Comparison of ENCODE assay signal across 11 cellular contexts in the genomic region with DNA sequence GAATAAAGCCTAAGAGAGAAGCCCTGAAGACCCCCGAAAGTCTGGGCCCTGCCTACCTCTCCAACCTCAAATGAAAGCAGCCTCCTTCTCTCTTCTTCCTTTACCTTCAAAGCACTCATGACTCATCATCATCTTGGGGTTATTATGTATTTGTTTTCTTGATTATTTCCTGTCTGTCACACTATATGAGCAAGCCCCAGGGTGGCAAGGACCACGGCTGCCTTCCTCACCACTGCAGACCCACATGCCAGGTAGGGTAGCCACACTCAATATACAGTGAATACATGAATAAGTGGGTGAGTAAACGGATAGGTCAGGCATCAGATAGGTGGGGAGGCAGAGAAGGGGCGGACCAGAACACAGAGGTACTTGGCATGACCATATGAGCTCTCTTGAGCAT. TPM values are rescaled to one million over a fixed set of nuclear protein-coding genes. Genes with fewer than 3 reads are reported as not detected.
A peak's percentile ranks its signal among the peaks of the same experiment; 100 is the strongest.
DNase-seq lines count a peak whose midpoint lies in the region; ATAC-seq lines count a peak whose summit lies in the region.
"Had no signal": no experiment of that assay in that cellular context is flagged by ENCODE, and none has a peak within 500 bp of the region (broad histone marks: within the 10 kb centered on the region; RNA-seq: fewer than 3 reads in every experiment).

No MANE protein-coding gene starts in this region.

- H3K36me3 Mint-ChIP-seq in activated CD8-positive, alpha-beta memory T cell treated with anti-CD3 and anti-CD28 coated beads, Interleukin-2, amount 10 ng/mL, durations not matched to agents 7 days and 5 days: no peaks in the 10 kb centered on the region

- no peak overlapping the region for H3K4me3 Mint-ChIP-seq in activated CD8-positive, alpha-beta memory T cell treated with anti-CD3 and anti-CD28 coated beads, Interleukin-2, amount 10 ng/mL, durations not matched to agents 7 days and 5 days
- no peak overlapping the region for H3K4me3 Mint-ChIP-seq in stimulated activated naive CD8-positive, alpha-beta T cell treated with anti-CD3 and anti-CD28 coated beads, Interleukin-15, amount 100 ng/mL, for 72 hours

- no peaks in the 10 kb centered on the region for H3K9me3 Mint-ChIP-seq in activated CD8-positive, alpha-beta memory T cell treated with anti-CD3 and anti-CD28 coated beads, Interleukin-2, amount 10 ng/mL, durations not matched to agents 7 days and 5 days (ENCODE audit: low read depth)
- H3K9me3 Mint-ChIP-seq in stimulated activated naive CD8-positive, alpha-beta T cell treated with anti-CD3 and anti-CD28 coated beads, Interleukin-15, amount 100 ng/mL, for 72 hours: no peaks in the 10 kb centered on the region

- CTCF ChIA-PET in activated CD8-positive, alpha-beta memory T cell treated with anti-CD3 and anti-CD28 coated beads, Interleukin-2, amount 10 ng/mL, durations not matched to agents 7 days and 5 days (lab: Charles Lee): interaction anchor here (1.2 to 3.4 kb wide), 2 partner anchors 11 to 187 kb away, joined by 3 to 23 read pairs; no protein-coding TSS in a partner anchor

- DNase-seq in activated CD8-positive, alpha-beta memory T cell treated with anti-CD3 and anti-CD28 coated beads, Interleukin-2, amount 10 ng/mL, durations not matched to agents 7 days and 5 days: peak; percentile 50
- no peak for DNase-seq in activated CD8-positive, alpha-beta memory T cell treated with anti-CD3 and anti-CD28 coated beads for 24 hours
- peak; percentile 7 for DNase-seq in activated gamma-delta T cell treated with anti-CD3 and anti-CD28 coated beads, Interleukin-2, amount 50 U/mL, for 16 hours (ENCODE audit: low read depth)
- peak in 1 of 2 donors; percentile 7 for DNase-seq in stimulated activated naive CD8-positive, alpha-beta T cell treated with anti-CD3 and anti-CD28 coated beads, Interleukin-15, amount 100 ng/mL, for 72 hours
- DNase-seq in left cardiac atrium (no peak), NCI-H2107 treated with DMSO at 0.1 percent for 48 hours (lab: John Stamatoyannopoulos, UW; ENCODE audit: unreplicated experiment) (no peak)
- DNase-seq: gastrocnemius medialis, NCI-H2081, SIG-M5 had no signal

- intact Hi-C loops in left cardiac atrium (cut with DNase I): no loop called here

- ATAC-seq in activated CD8-positive, alpha-beta memory T cell treated with anti-CD3 and anti-CD28 coated beads, Interleukin-2, amount 10 ng/mL, durations not matched to agents 7 days and 5 days: peak; percentile 80
- ATAC-seq in stimulated activated naive CD8-positive, alpha-beta T cell treated with anti-CD3 and anti-CD28 coated beads, Interleukin-15, amount 100 ng/mL, for 72 hours: peak; percentile 79
- ATAC-seq in left cardiac atrium: no peak
- ATAC-seq: gastrocnemius medialis had no signal

- H3K27ac Mint-ChIP-seq in activated CD8-positive, alpha-beta memory T cell treated with anti-CD3 and anti-CD28 coated beads, Interleukin-2, amount 10 ng/mL, durations not matched to agents 7 days and 5 days: peak overlapping the region; percentile 7
- no peak overlapping the region for H3K27ac Mint-ChIP-seq in stimulated activated naive CD8-positive, alpha-beta T cell treated with anti-CD3 and anti-CD28 coated beads, Interleukin-15, amount 100 ng/mL, for 72 hours

- peaks cover 23% of the 10 kb centered on the region for H3K4me1 Mint-ChIP-seq in activated CD8-positive, alpha-beta memory T cell treated with anti-CD3 and anti-CD28 coated beads, Interleukin-2, amount 10 ng/mL, durations not matched to agents 7 days and 5 days
- H3K4me1 Mint-ChIP-seq in stimulated activated naive CD8-positive, alpha-beta T cell treated with anti-CD3 and anti-CD28 coated beads, Interleukin-15, amount 100 ng/mL, for 72 hours: peaks cover 13% of the 10 kb centered on the region

- H3K27me3 Mint-ChIP-seq in activated CD8-positive, alpha-beta memory T cell treated with anti-CD3 and anti-CD28 coated beads, Interleukin-2, amount 10 ng/mL, durations not matched to agents 7 days and 5 days: peaks cover 2% of the 10 kb centered on the region
- no peaks in the 10 kb centered on the region for H3K27me3 Mint-ChIP-seq in stimulated activated naive CD8-positive, alpha-beta T cell treated with anti-CD3 and anti-CD28 coated beads, Interleukin-15, amount 100 ng/mL, for 72 hours

RNA-seq across cellular contexts. Expression of gene WFDC3, which starts 8.8 kb away (rescaled TPM):
- not detected for total RNA-seq in activated CD8-positive, alpha-beta memory T cell treated with anti-CD3 and anti-CD28 coated beads, Interleukin-2, amount 10 ng/mL, durations not matched to agents 7 days and 5 days
- total RNA-seq in left cardiac atrium: under 1 TPM in 1 of 2 donors, not detected in 1; 0.39 TPM
- total RNA-seq: gastrocnemius medialis, lung microvascular endothelial cell had no signal

RNA-seq across cellular contexts. Expression of gene DNTTIP1, which starts 8.9 kb away (rescaled TPM):
- 10 to 100 TPM; 30.5 to 32.7 TPM for total RNA-seq in activated CD8-positive, alpha-beta memory T cell treated with anti-CD3 and anti-CD28 coated beads, Interleukin-2, amount 10 ng/mL, durations not matched to agents 7 days and 5 days
- total RNA-seq in left cardiac atrium: 10 to 100 TPM; 18.2 to 18.9 TPM

RNA-seq across cellular contexts. Expression of gene UBE2C, which starts 29.6 kb away (rescaled TPM):
- total RNA-seq in activated CD8-positive, alpha-beta memory T cell treated with anti-CD3 and anti-CD28 coated beads, Interleukin-2, amount 10 ng/mL, durations not matched to agents 7 days and 5 days: 100 to 1,000 TPM; 206 to 219 TPM
- 1 to 10 TPM in 1 of 2 donors, under 1 TPM in 1; 0.73 to 1.6 TPM for total RNA-seq in left cardiac atrium

RNA-seq across cellular contexts. Expression of gene TNNC2, which starts 44.2 kb away (rescaled TPM):
- total RNA-seq in activated CD8-positive, alpha-beta memory T cell treated with anti-CD3 and anti-CD28 coated beads, Interleukin-2, amount 10 ng/mL, durations not matched to agents 7 days and 5 days: not detected
- under 1 TPM in 1 of 2 donors, not detected in 1; 0.32 TPM for total RNA-seq in left cardiac atrium
- total RNA-seq: cardiac septum, lung microvascular endothelial cell had no signal

RNA-seq across cellular contexts. Expression of gene SNX21, which starts 50.7 kb away (rescaled TPM):
- 1 to 10 TPM in 1 of 2 experiments, under 1 TPM in 1; 0.96 to 1.1 TPM for total RNA-seq in activated CD8-positive, alpha-beta memory T cell treated with anti-CD3 and anti-CD28 coated beads, Interleukin-2, amount 10 ng/mL, durations not matched to agents 7 days and 5 days
- total RNA-seq in left cardiac atrium: 10 to 100 TPM; 23.2 to 30.2 TPM

Comparison
In these comparisons a context has a peak if more than half of its experiments do, and no peak if none do; other contexts are left out.
1. DNase-seq: peak in activated CD8-positive, alpha-beta memory T cell treated with anti-CD3 and anti-CD28 coated beads, Interleukin-2, amount 10 ng/mL, durations not matched to agents 7 days and 5 days (single experiment) and activated gamma-delta T cell treated with anti-CD3 and anti-CD28 coated beads, Interleukin-2, amount 50 U/mL, for 16 hours (single experiment); none in activated CD8-positive, alpha-beta memory T cell treated with anti-CD3 and anti-CD28 coated beads for 24 hours (single experiment), left cardiac atrium (single experiment) and NCI-H2107 treated with DMSO at 0.1 percent for 48 hours (single experiment).
2. ATAC-seq: peak in activated CD8-positive, alpha-beta memory T cell treated with anti-CD3 and anti-CD28 coated beads, Interleukin-2, amount 10 ng/mL, durations not matched to agents 7 days and 5 days (single experiment) and stimulated activated naive CD8-positive, alpha-beta T cell treated with anti-CD3 and anti-CD28 coated beads, Interleukin-15, amount 100 ng/mL, for 72 hours (single experiment); none in left cardiac atrium (0 of 2).
3. RNA of gene UBE2C, which starts 29.6 kb away (total RNA-seq): 206 to 219 TPM in activated CD8-positive, alpha-beta memory T cell treated with anti-CD3 and anti-CD28 coated beads, Interleukin-2, amount 10 ng/mL, durations not matched to agents 7 days and 5 days; 0.73 to 1.6 TPM in left cardiac atrium; every median in the first group is over 10 times any median in the second.